Comparison of ENCODE assay signal across 1 cellular context in genomic region chr1:89823679-89824292, GRCh38.
A peak's percentile ranks its signal among the peaks of the same experiment; 100 is the strongest.
TF ChIP-seq lines count a peak whose summit lies in the region.

No MANE protein-coding gene starts in this region.

TF ChIP-seq in K562, 482 proteins besides CTCF, POLR2A, EP300 and RAD21 (continues in another document):
- peak; percentile 94 for TF ChIP-seq NCOR1 (IDR thresholded peaks at IDR 0.05)
- no peak for TF ChIP-seq RHOXF2B (CRISPR knock-in tag; conservative IDR thresholded peaks at IDR 0.05)
- no peak for TF ChIP-seq FOXA3 (CRISPR knock-in tag; conservative IDR thresholded peaks at IDR 0.05 in 1 of 2, IDR thresholded peaks at IDR 0.05 in 1 of 2)
- peak in 1 of 3 experiments; percentile 62; a peak in 2 of 6 replicates for TF ChIP-seq ZBTB11 (CRISPR knock-in tag; IDR thresholded peaks at IDR 0.05)
- no peak for TF ChIP-seq ZNF583 (CRISPR knock-in tag; IDR thresholded peaks at IDR 0.05)
- TF ChIP-seq CREM (IDR thresholded peaks at IDR 0.05; ENCODE audit: low read depth): peak; percentile 70
- TF ChIP-seq RBFOX2 (IDR thresholded peaks at IDR 0.05; ENCODE audit: low read depth, low read length): peak; percentile 52; the same call in 1 of the 2 replicates
- TF ChIP-seq ZEB2 (IDR thresholded peaks at IDR 0.05): 0 out of 2 replicates have a peak, but pooled peaks have one; percentile 18
- TF ChIP-seq TAF1 (IDR thresholded peaks at IDR 0.05; ENCODE audit: control insufficient read depth, extremely low read depth, insufficient read depth, low read length, severe bottlenecking): no peak
- TF ChIP-seq ZNF239 (CRISPR knock-in tag; IDR thresholded peaks at IDR 0.05): no peak
- peak in 1 of 2 experiments; percentile 46; a peak in 1 of 4 replicates for TF ChIP-seq MAZ (CRISPR knock-in tag; conservative IDR thresholded peaks at IDR 0.05 in 1 of 2, IDR thresholded peaks at IDR 0.05 in 1 of 2)
- TF ChIP-seq, protein P1, sequence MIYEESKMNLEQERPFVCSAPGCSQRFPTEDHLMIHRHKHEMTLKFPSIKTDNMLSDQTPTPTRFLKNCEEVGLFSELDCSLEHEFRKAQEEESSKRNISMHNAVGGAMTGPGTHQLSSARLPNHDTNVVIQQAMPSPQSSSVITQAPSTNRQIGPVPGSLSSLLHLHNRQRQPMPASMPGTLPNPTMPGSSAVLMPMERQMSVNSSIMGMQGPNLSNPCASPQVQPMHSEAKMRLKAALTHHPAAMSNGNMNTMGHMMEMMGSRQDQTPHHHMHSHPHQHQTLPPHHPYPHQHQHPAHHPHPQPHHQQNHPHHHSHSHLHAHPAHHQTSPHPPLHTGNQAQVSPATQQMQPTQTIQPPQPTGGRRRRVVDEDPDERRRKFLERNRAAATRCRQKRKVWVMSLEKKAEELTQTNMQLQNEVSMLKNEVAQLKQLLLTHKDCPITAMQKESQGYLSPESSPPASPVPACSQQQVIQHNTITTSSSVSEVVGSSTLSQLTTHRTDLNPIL (CRISPR knock-in tag; IDR thresholded peaks at IDR 0.05): no peak
- TF ChIP-seq KDM5B (IDR thresholded peaks at IDR 0.05; ENCODE audit: insufficient replicate concordance, low read depth, low read length): peak; percentile 34
- no peak for TF ChIP-seq ZNF408 (CRISPR knock-in tag; IDR thresholded peaks at IDR 0.05; ENCODE audit: low read depth)
- no peak for TF ChIP-seq EWSR1 (IDR thresholded peaks at IDR 0.05; ENCODE audit: borderline replicate concordance, low read depth, partially characterized antibody)
- TF ChIP-seq XRCC5 (IDR thresholded peaks at IDR 0.05; ENCODE audit: low read depth, low read length): no peak
- peak; percentile 72 for TF ChIP-seq JUND (IDR thresholded peaks at IDR 0.05; ENCODE audit: borderline replicate concordance, low read depth, low read length)
- TF ChIP-seq JUND (tag; IDR thresholded peaks at IDR 0.05; ENCODE audit: borderline replicate concordance, low read depth, low read length): peak; percentile 22; the same call in 1 of the 3 replicates
- TF ChIP-seq RAD51 (IDR thresholded peaks at IDR 0.05; ENCODE audit: borderline replicate concordance, low read depth): no peak
- peak; percentile 80 for TF ChIP-seq PHB2 (IDR thresholded peaks at IDR 0.05; ENCODE audit: low read depth)
- TF ChIP-seq GTF3C2 (IDR thresholded peaks at IDR 0.05; ENCODE audit: borderline replicate concordance, extremely low read depth, insufficient read length): no peak
- TF ChIP-seq SMARCE1 (IDR thresholded peaks at IDR 0.05): peak; percentile 70; the same call in 1 of the 2 replicates
- no peak for TF ChIP-seq MTF1 (CRISPR knock-in tag; IDR thresholded peaks at IDR 0.05; ENCODE audit: borderline replicate concordance)
- TF ChIP-seq RBM25 (IDR thresholded peaks at IDR 0.05; ENCODE audit: low read depth, low read length, severe bottlenecking): no peak
- TF ChIP-seq MEIS2 (IDR thresholded peaks at IDR 0.05; ENCODE audit: partially characterized antibody): peak; percentile 48
- 0 out of 2 replicates have a peak, but pooled peaks have one; percentile 18 for TF ChIP-seq CXXC5 (CRISPR knock-in tag; IDR thresholded peaks at IDR 0.05)
- TF ChIP-seq, protein P2, sequence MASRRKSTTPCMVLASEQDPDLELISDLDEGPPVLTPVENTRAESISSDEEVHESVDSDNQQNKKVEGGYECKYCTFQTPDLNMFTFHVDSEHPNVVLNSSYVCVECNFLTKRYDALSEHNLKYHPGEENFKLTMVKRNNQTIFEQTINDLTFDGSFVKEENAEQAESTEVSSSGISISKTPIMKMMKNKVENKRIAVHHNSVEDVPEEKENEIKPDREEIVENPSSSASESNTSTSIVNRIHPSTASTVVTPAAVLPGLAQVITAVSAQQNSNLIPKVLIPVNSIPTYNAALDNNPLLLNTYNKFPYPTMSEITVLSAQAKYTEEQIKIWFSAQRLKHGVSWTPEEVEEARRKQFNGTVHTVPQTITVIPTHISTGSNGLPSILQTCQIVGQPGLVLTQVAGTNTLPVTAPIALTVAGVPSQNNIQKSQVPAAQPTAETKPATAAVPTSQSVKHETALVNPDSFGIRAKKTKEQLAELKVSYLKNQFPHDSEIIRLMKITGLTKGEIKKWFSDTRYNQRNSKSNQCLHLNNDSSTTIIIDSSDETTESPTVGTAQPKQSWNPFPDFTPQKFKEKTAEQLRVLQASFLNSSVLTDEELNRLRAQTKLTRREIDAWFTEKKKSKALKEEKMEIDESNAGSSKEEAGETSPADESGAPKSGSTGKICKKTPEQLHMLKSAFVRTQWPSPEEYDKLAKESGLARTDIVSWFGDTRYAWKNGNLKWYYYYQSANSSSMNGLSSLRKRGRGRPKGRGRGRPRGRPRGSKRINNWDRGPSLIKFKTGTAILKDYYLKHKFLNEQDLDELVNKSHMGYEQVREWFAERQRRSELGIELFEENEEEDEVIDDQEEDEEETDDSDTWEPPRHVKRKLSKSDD (conservative IDR thresholded peaks at IDR 0.05; ENCODE audit: low read length): 0 out of 2 replicates have a peak, but pooled peaks have one; percentile 21
- TF ChIP-seq, protein P3, sequence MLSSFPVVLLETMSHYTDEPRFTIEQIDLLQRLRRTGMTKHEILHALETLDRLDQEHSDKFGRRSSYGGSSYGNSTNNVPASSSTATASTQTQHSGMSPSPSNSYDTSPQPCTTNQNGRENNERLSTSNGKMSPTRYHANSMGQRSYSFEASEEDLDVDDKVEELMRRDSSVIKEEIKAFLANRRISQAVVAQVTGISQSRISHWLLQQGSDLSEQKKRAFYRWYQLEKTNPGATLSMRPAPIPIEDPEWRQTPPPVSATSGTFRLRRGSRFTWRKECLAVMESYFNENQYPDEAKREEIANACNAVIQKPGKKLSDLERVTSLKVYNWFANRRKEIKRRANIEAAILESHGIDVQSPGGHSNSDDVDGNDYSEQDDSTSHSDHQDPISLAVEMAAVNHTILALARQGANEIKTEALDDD (IDR thresholded peaks at IDR 0.05): peak; percentile 96
- no peak for TF ChIP-seq NUFIP1 (IDR thresholded peaks at IDR 0.05; ENCODE audit: partially characterized antibody)
- no peak for TF ChIP-seq NFXL1 (CRISPR knock-in tag; IDR thresholded peaks at IDR 0.05)
- peak; percentile 79 to 91; a peak in 3 of 4 replicates for TF ChIP-seq TBL1XR1 (IDR thresholded peaks at IDR 0.05; ENCODE audit: low read length in 2 of 2)
- TF ChIP-seq FOXK2 (conservative IDR thresholded peaks at IDR 0.05 in 1 of 2, IDR thresholded peaks at IDR 0.05 in 1 of 2; ENCODE audit: low read depth in 2 of 2): peak in 1 of 2 experiments; percentile 24; a peak in 1 of 4 replicates
- no peak for TF ChIP-seq HBP1 (CRISPR knock-in tag; IDR thresholded peaks at IDR 0.05)
- TF ChIP-seq, protein P4, sequence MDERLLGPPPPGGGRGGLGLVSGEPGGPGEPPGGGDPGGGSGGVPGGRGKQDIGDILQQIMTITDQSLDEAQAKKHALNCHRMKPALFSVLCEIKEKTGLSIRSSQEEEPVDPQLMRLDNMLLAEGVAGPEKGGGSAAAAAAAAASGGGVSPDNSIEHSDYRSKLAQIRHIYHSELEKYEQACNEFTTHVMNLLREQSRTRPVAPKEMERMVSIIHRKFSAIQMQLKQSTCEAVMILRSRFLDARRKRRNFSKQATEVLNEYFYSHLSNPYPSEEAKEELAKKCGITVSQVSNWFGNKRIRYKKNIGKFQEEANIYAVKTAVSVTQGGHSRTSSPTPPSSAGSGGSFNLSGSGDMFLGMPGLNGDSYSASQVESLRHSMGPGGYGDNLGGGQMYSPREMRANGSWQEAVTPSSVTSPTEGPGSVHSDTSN (CRISPR knock-in tag; IDR thresholded peaks at IDR 0.05; ENCODE audit: low read depth): no peak
- TF ChIP-seq, protein P4 (tag; conservative IDR thresholded peaks at IDR 0.05; ENCODE audit: low read depth): peak; percentile 42
- peak; percentile 98 for TF ChIP-seq CBFA2T3 (IDR thresholded peaks at IDR 0.05)
- peak; percentile 88 for TF ChIP-seq NFIC (IDR thresholded peaks at IDR 0.05)
- TF ChIP-seq ZC3H4 (CRISPR knock-in tag; IDR thresholded peaks at IDR 0.05; ENCODE audit: borderline replicate concordance): no peak
- peak; percentile 59; the same call in 1 of the 2 replicates for TF ChIP-seq FOXM1 (IDR thresholded peaks at IDR 0.05; ENCODE audit: low read depth)
- no peak for TF ChIP-seq FOXM1 (CRISPR knock-in tag; IDR thresholded peaks at IDR 0.05; ENCODE audit: low read depth)
- TF ChIP-seq ZNF431 (CRISPR knock-in tag; IDR thresholded peaks at IDR 0.05): no peak
- no peak for TF ChIP-seq NRF1 (conservative IDR thresholded peaks at IDR 0.05 in 1 of 2, IDR thresholded peaks at IDR 0.05 in 1 of 2)
- no peak for TF ChIP-seq PPARD (CRISPR knock-in tag; IDR thresholded peaks at IDR 0.05)
- TF ChIP-seq SMARCC2 (IDR thresholded peaks at IDR 0.05; ENCODE audit: low read depth): no peak
- peak; percentile 25; the same call in 1 of the 2 replicates for TF ChIP-seq MAFK (IDR thresholded peaks at IDR 0.05; ENCODE audit: low read length)
- no peak for TF ChIP-seq ZNF184 (CRISPR knock-in tag; IDR thresholded peaks at IDR 0.05)
- TF ChIP-seq RBM15 (IDR thresholded peaks at IDR 0.05; ENCODE audit: insufficient read depth, low read length): no peak
- no peak for TF ChIP-seq ZBTB43 (CRISPR knock-in tag; IDR thresholded peaks at IDR 0.05)
- 0 out of 2 replicates have a peak, but pooled peaks have one; percentile 35 for TF ChIP-seq TCF7 (IDR thresholded peaks at IDR 0.05; ENCODE audit: borderline replicate concordance)
